In the genomic region with DNA sequence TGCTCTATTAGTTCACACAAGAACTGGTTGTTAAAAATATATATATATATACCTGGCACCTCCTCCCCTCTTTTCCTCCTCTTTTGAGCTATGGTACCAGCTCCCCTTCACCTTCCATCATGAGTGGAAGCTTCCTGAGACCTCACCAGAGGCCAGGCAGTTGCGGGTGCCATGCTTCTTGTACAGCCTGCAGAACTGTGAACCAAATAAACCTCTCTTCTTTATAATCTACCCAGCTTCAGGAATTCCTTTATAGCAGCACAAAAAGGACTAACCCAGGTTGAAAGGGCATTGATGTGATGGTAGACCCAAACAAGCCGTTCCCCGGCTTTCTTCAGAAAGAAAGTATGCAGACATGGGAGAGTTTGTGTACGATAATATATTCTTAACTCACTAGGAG, we compare ENCODE assay signal across 40 cellular contexts. TPM values are rescaled to one million over a fixed set of nuclear protein-coding genes. Genes with fewer than 3 reads are reported as not detected.
"Had no signal": no experiment of that assay in that cellular context is flagged by ENCODE, and none has a peak within 500 bp of the region (broad histone marks: within the 10 kb centered on the region; RNA-seq: fewer than 3 reads in every experiment).

No MANE protein-coding gene starts in this region.

- H3K36me3 Mint-ChIP-seq: activated naive CD4-positive, alpha-beta T cell treated with anti-CD3 and anti-CD28 coated beads, Interleukin-2, amount 10 ng/mL, durations not matched to agents 7 days and 5 days; activated naive CD4-positive, alpha-beta T cell treated with anti-CD3 and anti-CD28 coated beads, Interleukin-2, amount 50 U/mL, for 24 hours; activated naive CD4-positive, alpha-beta T cell treated with anti-CD3 and anti-CD28 coated beads, Interleukin-2, amount 50 U/mL, for 72 hours; activated naive CD8-positive, alpha-beta T cell; activated naive CD8-positive, alpha-beta T cell treated with anti-CD3 and anti-CD28 coated beads for 36 hours; activated naive CD8-positive, alpha-beta T cell treated with anti-CD3 and anti-CD28 coated beads, Interleukin-2, amount 10 ng/mL, durations not matched to agents 7 days and 5 days; brain had no signal

- H3K4me3 ChIP-seq: adrenal gland, ascending aorta, body of pancreas, breast epithelium, cardiac muscle cell had no signal

- H3K4me1 ChIP-seq: adrenal gland, ascending aorta, breast epithelium had no signal

- H3K9me3 Mint-ChIP-seq: activated naive CD4-positive, alpha-beta T cell treated with anti-CD3 and anti-CD28 coated beads for 36 hours; activated naive CD4-positive, alpha-beta T cell treated with anti-CD3 and anti-CD28 coated beads, Interleukin-2, amount 10 ng/mL, durations not matched to agents 7 days and 5 days; activated naive CD4-positive, alpha-beta T cell treated with anti-CD3 and anti-CD28 coated beads, Interleukin-2, amount 50 U/mL, for 24 hours; activated naive CD4-positive, alpha-beta T cell treated with anti-CD3 and anti-CD28 coated beads, Interleukin-2, amount 50 U/mL, for 72 hours; activated naive CD8-positive, alpha-beta T cell treated with anti-CD3 and anti-CD28 coated beads for 36 hours; activated naive CD8-positive, alpha-beta T cell treated with anti-CD3 and anti-CD28 coated beads, Interleukin-2, amount 10 ng/mL, durations not matched to agents 7 days and 5 days; activated naive CD8-positive, alpha-beta T cell treated with anti-CD3 and anti-CD28 coated beads, Interleukin-2, amount 50 U/mL, for 24 hours; activated T-cell treated with anti-CD3 and anti-CD28 coated beads, Interleukin-2, amount 50 U/mL, for 24 hours; activated T-cell treated with anti-CD3 and anti-CD28 coated beads, Interleukin-2, amount 50 U/mL, for 4 hours; activated T-cell treated with anti-CD3 and anti-CD28 coated beads, Interleukin-2, amount 50 U/mL, for 72 hours; activated T-helper 1 cell treated with anti-CD3 and anti-CD28 coated beads, Interleukin-12 subunit alpha, Interleukin-12 subunit beta, Interleukin-2, Interleukin-4 antibody, amounts not matched to agents 30 ng/mL and 10 ng/mL and 1 ng/mL, durations not matched to agents 14 hours and 24 hours and 36 hours; activated T-helper 17 cell treated with anti-CD3 and anti-CD28 coated beads, Interleukin-2, amount 50 U/mL, for 72 hours; activated T-helper 2 cell treated with anti-CD3 and anti-CD28 coated beads, Interferon-gamma antibody, Interleukin-2, Interleukin-4, amounts not matched to agents 10 μg/mL and 5 μg/mL and 100 μg/mL, durations not matched to agents 14 hours and 24 hours and 36 hours; brain; central memory CD8-positive, alpha-beta T cell had no signal

- H3K27ac Mint-ChIP-seq: activated naive CD4-positive, alpha-beta T cell treated with anti-CD3 and anti-CD28 coated beads for 36 hours; activated naive CD4-positive, alpha-beta T cell treated with anti-CD3 and anti-CD28 coated beads, Interleukin-2, amount 10 ng/mL, durations not matched to agents 7 days and 5 days; activated naive CD4-positive, alpha-beta T cell treated with anti-CD3 and anti-CD28 coated beads, Interleukin-2, amount 50 U/mL, for 24 hours; activated naive CD4-positive, alpha-beta T cell treated with anti-CD3 and anti-CD28 coated beads, Interleukin-2, amount 50 U/mL, for 72 hours; activated naive CD8-positive, alpha-beta T cell; activated naive CD8-positive, alpha-beta T cell treated with anti-CD3 and anti-CD28 coated beads for 36 hours; activated naive CD8-positive, alpha-beta T cell treated with anti-CD3 and anti-CD28 coated beads, Interleukin-2, amount 10 ng/mL, durations not matched to agents 7 days and 5 days; activated naive CD8-positive, alpha-beta T cell treated with anti-CD3 and anti-CD28 coated beads, Interleukin-2, amount 50 U/mL, for 24 hours; activated T-cell treated with anti-CD3 and anti-CD28 coated beads, Interleukin-2, amount 50 U/mL, for 24 hours; activated T-cell treated with anti-CD3 and anti-CD28 coated beads, Interleukin-2, amount 50 U/mL, for 72 hours; activated T-helper 1 cell treated with anti-CD3 and anti-CD28 coated beads, Interleukin-12 subunit alpha, Interleukin-12 subunit beta, Interleukin-2, Interleukin-4 antibody, amounts not matched to agents 30 ng/mL and 10 ng/mL and 1 ng/mL, durations not matched to agents 14 hours and 24 hours and 36 hours; activated T-helper 17 cell treated with anti-CD3 and anti-CD28 coated beads, Interleukin-2, amount 50 U/mL, for 72 hours; activated T-helper 2 cell treated with anti-CD3 and anti-CD28 coated beads, Interferon-gamma antibody, Interleukin-2, Interleukin-4, amounts not matched to agents 10 μg/mL and 5 μg/mL and 100 μg/mL, durations not matched to agents 14 hours and 24 hours and 36 hours; brain had no signal

- H3K4me3 Mint-ChIP-seq: activated naive CD4-positive, alpha-beta T cell treated with anti-CD3 and anti-CD28 coated beads for 36 hours; activated naive CD4-positive, alpha-beta T cell treated with anti-CD3 and anti-CD28 coated beads, Interleukin-2, amount 10 ng/mL, durations not matched to agents 7 days and 5 days; activated naive CD4-positive, alpha-beta T cell treated with anti-CD3 and anti-CD28 coated beads, Interleukin-2, amount 50 U/mL, for 24 hours; activated naive CD8-positive, alpha-beta T cell; activated naive CD8-positive, alpha-beta T cell treated with anti-CD3 and anti-CD28 coated beads for 36 hours; activated naive CD8-positive, alpha-beta T cell treated with anti-CD3 and anti-CD28 coated beads, Interleukin-2, amount 10 ng/mL, durations not matched to agents 7 days and 5 days; activated naive CD8-positive, alpha-beta T cell treated with anti-CD3 and anti-CD28 coated beads, Interleukin-2, amount 50 U/mL, for 24 hours; activated T-cell treated with anti-CD3 and anti-CD28 coated beads, Interleukin-2, amount 50 U/mL, for 24 hours; activated T-cell treated with anti-CD3 and anti-CD28 coated beads, Interleukin-2, amount 50 U/mL, for 4 hours; activated T-cell treated with anti-CD3 and anti-CD28 coated beads, Interleukin-2, amount 50 U/mL, for 72 hours; activated T-helper 1 cell treated with anti-CD3 and anti-CD28 coated beads, Interleukin-12 subunit alpha, Interleukin-12 subunit beta, Interleukin-2, Interleukin-4 antibody, amounts not matched to agents 30 ng/mL and 10 ng/mL and 1 ng/mL, durations not matched to agents 14 hours and 24 hours and 36 hours; activated T-helper 17 cell treated with anti-CD3 and anti-CD28 coated beads, Interleukin-2, amount 50 U/mL, for 72 hours; brain; central memory CD8-positive, alpha-beta T cell had no signal

- FAIRE-seq: astrocyte, bronchial epithelial cell had no signal

- H3K36me3 ChIP-seq: adrenal gland, ascending aorta, brain microvascular endothelial cell, breast epithelium, cardiac muscle cell had no signal

- ATAC-seq: activated naive CD4-positive, alpha-beta T cell treated with anti-CD3 and anti-CD28 coated beads, Interleukin-2, amount 50 U/mL, for 72 hours; activated naive CD8-positive, alpha-beta T cell treated with anti-CD3 and anti-CD28 coated beads, Interleukin-2, amount 50 U/mL, for 24 hours; activated T-cell treated with anti-CD3 and anti-CD28 coated beads, Interleukin-2, amount 50 U/mL, for 4 hours; activated T-cell treated with anti-CD3 and anti-CD28 coated beads, Interleukin-2, amount 50 U/mL, for 72 hours; activated T-helper 17 cell treated with anti-CD3 and anti-CD28 coated beads, Interleukin-2, amount 50 U/mL, for 72 hours; body of pancreas had no signal

- H3K27ac ChIP-seq: adrenal gland, ascending aorta, brain microvascular endothelial cell, breast epithelium, cardiac muscle cell had no signal

- DNase-seq: activated effector memory CD4-positive, alpha-beta T cell treated with anti-CD3 and anti-CD28 coated beads, Interleukin-2, amount 50 U/mL, for 16 hours; activated effector memory CD4-positive, alpha-beta T cell treated with Interleukin-2 at 50 U/mL for 16 hours; activated gamma-delta T cell; activated gamma-delta T cell treated with Interleukin-2 at 50 U/mL for 16 hours; activated naive CD4-positive, alpha-beta T cell; activated naive CD4-positive, alpha-beta T cell treated with anti-CD3 and anti-CD28 coated beads for 36 hours; activated naive CD4-positive, alpha-beta T cell treated with anti-CD3 and anti-CD28 coated beads, Interleukin-2, amount 10 ng/mL, durations not matched to agents 7 days and 5 days; activated naive CD4-positive, alpha-beta T cell treated with anti-CD3 and anti-CD28 coated beads, Interleukin-2, amount 50 U/mL, for 16 hours; activated naive CD4-positive, alpha-beta T cell treated with Interleukin-2 at 50 U/mL for 16 hours; activated naive CD8-positive, alpha-beta T cell treated with anti-CD3 and anti-CD28 coated beads for 36 hours; activated naive CD8-positive, alpha-beta T cell treated with anti-CD3 and anti-CD28 coated beads, Interleukin-2, amount 10 ng/mL, durations not matched to agents 7 days and 5 days; activated naive CD8-positive, alpha-beta T cell treated with anti-CD3 and anti-CD28 coated beads, Interleukin-2, amount 50 U/mL, for 24 hours; activated T-cell treated with anti-CD3 and anti-CD28 coated beads, Interleukin-2, amount 50 U/mL, for 1 hour; activated T-cell treated with anti-CD3 and anti-CD28 coated beads, Interleukin-2, amount 50 U/mL, for 24 hours; activated T-cell treated with anti-CD3 and anti-CD28 coated beads, Interleukin-2, amount 50 U/mL, for 4 hours; activated T-cell treated with anti-CD3 and anti-CD28 coated beads, Interleukin-2, amount 50 U/mL, for 48 hours; activated T-cell treated with anti-CD3 and anti-CD28 coated beads, Interleukin-2, amount 50 U/mL, for 72 hours; amniotic stem cell; amygdala; anterior cingulate cortex; aorta; body of pancreas; brain microvascular endothelial cell; caudate nucleus; central memory CD4-positive, alpha-beta T cell had no signal

- H3K4me1 Mint-ChIP-seq: activated naive CD4-positive, alpha-beta T cell treated with anti-CD3 and anti-CD28 coated beads, Interleukin-2, amount 10 ng/mL, durations not matched to agents 7 days and 5 days; activated naive CD4-positive, alpha-beta T cell treated with anti-CD3 and anti-CD28 coated beads, Interleukin-2, amount 50 U/mL, for 24 hours; activated naive CD8-positive, alpha-beta T cell treated with anti-CD3 and anti-CD28 coated beads for 36 hours; activated naive CD8-positive, alpha-beta T cell treated with anti-CD3 and anti-CD28 coated beads, Interleukin-2, amount 10 ng/mL, durations not matched to agents 7 days and 5 days; activated naive CD8-positive, alpha-beta T cell treated with anti-CD3 and anti-CD28 coated beads, Interleukin-2, amount 50 U/mL, for 24 hours; activated T-helper 17 cell treated with anti-CD3 and anti-CD28 coated beads, Interleukin-2, amount 50 U/mL, for 72 hours; central memory CD8-positive, alpha-beta T cell had no signal

- H3K27me3 ChIP-seq: adrenal gland, ascending aorta, body of pancreas, brain microvascular endothelial cell, breast epithelium, cardiac muscle cell had no signal

- H3K27me3 Mint-ChIP-seq: activated naive CD4-positive, alpha-beta T cell treated with anti-CD3 and anti-CD28 coated beads, Interleukin-2, amount 50 U/mL, for 24 hours; activated naive CD8-positive, alpha-beta T cell; activated naive CD8-positive, alpha-beta T cell treated with anti-CD3 and anti-CD28 coated beads, Interleukin-2, amount 50 U/mL, for 24 hours; activated T-cell treated with anti-CD3 and anti-CD28 coated beads, Interleukin-2, amount 50 U/mL, for 24 hours; activated T-helper 17 cell treated with anti-CD3 and anti-CD28 coated beads, Interleukin-2, amount 50 U/mL, for 72 hours; brain had no signal

- H3K9me3 ChIP-seq: adrenal gland, body of pancreas, breast epithelium had no signal

RNA-seq across cellular contexts. Expression of a gene that starts 14.9 kb away (rescaled TPM):
- total RNA-seq: activated naive CD8-positive, alpha-beta T cell treated with anti-CD3 and anti-CD28 coated beads, Interleukin-2, amount 10 ng/mL, durations not matched to agents 7 days and 5 days; activated T-cell treated with anti-CD3 and anti-CD28 coated beads, Interleukin-2, amount 50 U/mL, for 4 hours; activated T-helper 1 cell treated with anti-CD3 and anti-CD28 coated beads, Interleukin-12 subunit alpha, Interleukin-12 subunit beta, Interleukin-2, Interleukin-4 antibody, amounts not matched to agents 30 ng/mL and 10 ng/mL and 1 ng/mL, durations not matched to agents 14 hours and 24 hours and 36 hours; activated T-helper 2 cell treated with anti-CD3 and anti-CD28 coated beads, Interferon-gamma antibody, Interleukin-2, Interleukin-4, amounts not matched to agents 10 μg/mL and 5 μg/mL and 100 μg/mL, durations not matched to agents 14 hours and 24 hours and 36 hours; ascending aorta; cardiac septum had no signal
